In the genomic region with DNA sequence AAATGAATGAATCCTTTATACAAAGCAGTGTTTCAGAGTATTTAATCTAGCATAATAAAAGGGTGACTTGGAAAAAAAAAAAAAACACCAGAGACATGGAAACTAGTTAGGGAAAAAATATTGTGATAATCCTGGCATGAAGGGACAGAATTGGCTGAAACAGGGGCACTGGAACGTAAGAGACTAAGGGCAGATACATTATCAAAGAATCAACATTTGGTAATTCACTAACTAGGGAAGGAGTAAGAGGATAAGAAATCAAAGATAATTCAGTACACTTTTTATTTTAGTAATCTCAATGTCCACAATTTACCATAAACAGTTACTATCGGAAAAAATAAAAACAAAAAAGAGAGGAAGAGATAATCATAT, we compare ENCODE assay signal across 1 cellular context.
A peak's percentile ranks its signal among the peaks of the same experiment; 100 is the strongest.
TF ChIP-seq lines count a peak whose summit lies in the region.

No MANE protein-coding gene starts in this region.

TF ChIP-seq in K562, 482 proteins besides CTCF, POLR2A, EP300 and RAD21:
- TF ChIP-seq, protein P1, sequence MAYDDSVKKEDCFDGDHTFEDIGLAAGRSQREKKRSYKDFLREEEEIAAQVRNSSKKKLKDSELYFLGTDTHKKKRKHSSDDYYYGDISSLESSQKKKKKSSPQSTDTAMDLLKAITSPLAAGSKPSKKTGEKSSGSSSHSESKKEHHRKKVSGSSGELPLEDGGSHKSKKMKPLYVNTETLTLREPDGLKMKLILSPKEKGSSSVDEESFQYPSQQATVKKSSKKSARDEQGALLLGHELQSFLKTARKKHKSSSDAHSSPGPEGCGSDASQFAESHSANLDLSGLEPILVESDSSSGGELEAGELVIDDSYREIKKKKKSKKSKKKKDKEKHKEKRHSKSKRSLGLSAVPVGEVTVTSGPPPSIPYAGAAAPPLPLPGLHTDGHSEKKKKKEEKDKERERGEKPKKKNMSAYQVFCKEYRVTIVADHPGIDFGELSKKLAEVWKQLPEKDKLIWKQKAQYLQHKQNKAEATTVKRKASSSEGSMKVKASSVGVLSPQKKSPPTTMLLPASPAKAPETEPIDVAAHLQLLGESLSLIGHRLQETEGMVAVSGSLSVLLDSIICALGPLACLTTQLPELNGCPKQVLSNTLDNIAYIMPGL (CRISPR knock-in tag; IDR thresholded peaks at IDR 0.05) = no peak
- TF ChIP-seq DPF2 (IDR thresholded peaks at IDR 0.05) = 0 out of 2 replicates have a peak, but pooled peaks have one; percentile 6
- TF ChIP-seq, protein P2, sequence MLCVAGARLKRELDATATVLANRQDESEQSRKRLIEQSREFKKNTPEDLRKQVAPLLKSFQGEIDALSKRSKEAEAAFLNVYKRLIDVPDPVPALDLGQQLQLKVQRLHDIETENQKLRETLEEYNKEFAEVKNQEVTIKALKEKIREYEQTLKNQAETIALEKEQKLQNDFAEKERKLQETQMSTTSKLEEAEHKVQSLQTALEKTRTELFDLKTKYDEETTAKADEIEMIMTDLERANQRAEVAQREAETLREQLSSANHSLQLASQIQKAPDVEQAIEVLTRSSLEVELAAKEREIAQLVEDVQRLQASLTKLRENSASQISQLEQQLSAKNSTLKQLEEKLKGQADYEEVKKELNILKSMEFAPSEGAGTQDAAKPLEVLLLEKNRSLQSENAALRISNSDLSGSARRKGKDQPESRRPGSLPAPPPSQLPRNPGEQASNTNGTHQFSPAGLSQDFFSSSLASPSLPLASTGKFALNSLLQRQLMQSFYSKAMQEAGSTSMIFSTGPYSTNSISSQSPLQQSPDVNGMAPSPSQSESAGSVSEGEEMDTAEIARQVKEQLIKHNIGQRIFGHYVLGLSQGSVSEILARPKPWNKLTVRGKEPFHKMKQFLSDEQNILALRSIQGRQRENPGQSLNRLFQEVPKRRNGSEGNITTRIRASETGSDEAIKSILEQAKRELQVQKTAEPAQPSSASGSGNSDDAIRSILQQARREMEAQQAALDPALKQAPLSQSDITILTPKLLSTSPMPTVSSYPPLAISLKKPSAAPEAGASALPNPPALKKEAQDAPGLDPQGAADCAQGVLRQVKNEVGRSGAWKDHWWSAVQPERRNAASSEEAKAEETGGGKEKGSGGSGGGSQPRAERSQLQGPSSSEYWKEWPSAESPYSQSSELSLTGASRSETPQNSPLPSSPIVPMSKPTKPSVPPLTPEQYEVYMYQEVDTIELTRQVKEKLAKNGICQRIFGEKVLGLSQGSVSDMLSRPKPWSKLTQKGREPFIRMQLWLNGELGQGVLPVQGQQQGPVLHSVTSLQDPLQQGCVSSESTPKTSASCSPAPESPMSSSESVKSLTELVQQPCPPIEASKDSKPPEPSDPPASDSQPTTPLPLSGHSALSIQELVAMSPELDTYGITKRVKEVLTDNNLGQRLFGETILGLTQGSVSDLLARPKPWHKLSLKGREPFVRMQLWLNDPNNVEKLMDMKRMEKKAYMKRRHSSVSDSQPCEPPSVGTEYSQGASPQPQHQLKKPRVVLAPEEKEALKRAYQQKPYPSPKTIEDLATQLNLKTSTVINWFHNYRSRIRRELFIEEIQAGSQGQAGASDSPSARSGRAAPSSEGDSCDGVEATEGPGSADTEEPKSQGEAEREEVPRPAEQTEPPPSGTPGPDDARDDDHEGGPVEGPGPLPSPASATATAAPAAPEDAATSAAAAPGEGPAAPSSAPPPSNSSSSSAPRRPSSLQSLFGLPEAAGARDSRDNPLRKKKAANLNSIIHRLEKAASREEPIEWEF (CRISPR knock-in tag; IDR thresholded peaks at IDR 0.05) = no peak
TF ChIP-seq in K562: peak in this region for 1.
